In genomic region chr2:222978850-222979249, GRCh38 we compare ENCODE assay signal across 28 cellular contexts.
"Had no signal": no experiment of that assay in that cellular context is flagged by ENCODE, and none has a peak within 500 bp of the region (broad histone marks: within the 10 kb centered on the region; RNA-seq: fewer than 3 reads in every experiment).

No MANE protein-coding gene starts in this region.

- H3K27ac ChIP-seq: dorsolateral prefrontal cortex, gastrocnemius medialis, heart right ventricle, left ventricle myocardium inferior, neural progenitor cell, parathyroid adenoma, prostate gland, right lobe of liver, spleen, testis, tibial nerve, upper lobe of right lung, vagina had no signal

- H3K36me3 Mint-ChIP-seq: naive thymus-derived CD8-positive, alpha-beta T cell; neural progenitor cell; stimulated activated naive B cell treated with anti-CD40 and anti-IgM and Interleukin-4, amounts not matched to agents 10 μg/mL and 1 μg/mL and 100 μg/mL, for 72 hours had no signal

- H3K9me3 Mint-ChIP-seq: naive thymus-derived CD8-positive, alpha-beta T cell; stimulated activated naive B cell treated with anti-CD40 and anti-IgM and Interleukin-4, amounts not matched to agents 10 μg/mL and 1 μg/mL and 100 μg/mL, for 72 hours had no signal

- ATAC-seq: esophagus mucosa; gastrocnemius medialis; heart right ventricle; naive thymus-derived CD8-positive, alpha-beta T cell; right lobe of liver; stimulated activated naive B cell treated with anti-CD40 and anti-IgM and Interleukin-4, amounts not matched to agents 10 μg/mL and 1 μg/mL and 100 μg/mL, for 72 hours; stimulated activated naive CD8-positive, alpha-beta T cell treated with anti-CD3 and anti-CD28 coated beads, Interleukin-15, amount 100 ng/mL, for 72 hours; upper lobe of right lung had no signal

- H3K36me3 ChIP-seq: gastrocnemius medialis, heart right ventricle, left ventricle myocardium inferior, neural progenitor cell, prostate gland, right lobe of liver, spleen, tibial nerve, upper lobe of right lung, vagina had no signal

- DNase-seq: cortex of kidney; dorsolateral prefrontal cortex; effector memory CD4-positive, alpha-beta T cell; gastrocnemius medialis; heart right ventricle; hypothalamus; islet precursor cell; left ventricle myocardium inferior; mesenchymal stem cell; naive thymus-derived CD8-positive, alpha-beta T cell; nucleus accumbens; retina; right lobe of liver; spleen; stimulated activated CD4-positive, alpha-beta T cell treated with anti-CD3 and anti-CD28 coated beads, Interleukin-15, amount 100 ng/mL, for 24 hours; stimulated activated CD4-positive, alpha-beta T cell treated with anti-CD3 and anti-CD28 coated beads, Interleukin-2, amount 100 ng/mL, for 24 hours; stimulated activated CD4-positive, alpha-beta T cell treated with anti-CD3 and anti-CD28 coated beads, Interleukin-4, amount 100 ng/mL, for 4 hours; stimulated activated naive B cell treated with anti-CD40 and anti-IgM and Interleukin-4, amounts not matched to agents 10 μg/mL and 1 μg/mL and 100 μg/mL, for 72 hours; stimulated activated naive CD8-positive, alpha-beta T cell treated with anti-CD3 and anti-CD28 coated beads, Interleukin-15, amount 100 ng/mL, for 72 hours; testis; upper lobe of right lung had no signal

- H3K27me3 ChIP-seq: dorsolateral prefrontal cortex, gastrocnemius medialis, neural progenitor cell, right lobe of liver, testis, tibial nerve, upper lobe of right lung, vagina had no signal

- H3K4me3 Mint-ChIP-seq: naive thymus-derived CD8-positive, alpha-beta T cell; neural progenitor cell; stimulated activated naive B cell treated with anti-CD40 and anti-IgM and Interleukin-4, amounts not matched to agents 10 μg/mL and 1 μg/mL and 100 μg/mL, for 72 hours; stimulated activated naive CD8-positive, alpha-beta T cell treated with anti-CD3 and anti-CD28 coated beads, Interleukin-15, amount 100 ng/mL, for 72 hours had no signal

- H3K9me3 ChIP-seq: gastrocnemius medialis, heart right ventricle, left ventricle myocardium inferior, prostate gland, right lobe of liver, spleen, testis, tibial nerve, upper lobe of right lung, vagina had no signal

- H3K4me1 ChIP-seq: gastrocnemius medialis, neural progenitor cell, parathyroid adenoma, prostate gland, right lobe of liver, testis, tibial nerve, vagina had no signal

- H3K27ac Mint-ChIP-seq: naive thymus-derived CD8-positive, alpha-beta T cell; neural progenitor cell; stimulated activated naive B cell treated with anti-CD40 and anti-IgM and Interleukin-4, amounts not matched to agents 10 μg/mL and 1 μg/mL and 100 μg/mL, for 72 hours had no signal

- H3K4me3 ChIP-seq: dorsolateral prefrontal cortex, gastrocnemius medialis, heart right ventricle, left ventricle myocardium inferior, lung, neural progenitor cell, prostate gland, right lobe of liver, spleen, testis, tibial nerve, upper lobe of right lung, vagina had no signal
